In genomic region chr22:50641696-50642607, GRCh38 we compare ENCODE assay signal across 1 cellular context.
TF ChIP-seq lines count a peak whose summit lies in the region.

No MANE protein-coding gene starts in this region.

TF ChIP-seq in HepG2, 621 proteins besides CTCF, POLR2A, EP300 and RAD21 (continued from another document and continues in another):
- no peak for TF ChIP-seq STAT6 (CRISPR knock-in tag; IDR thresholded peaks at IDR 0.05; ENCODE audit: borderline replicate concordance)
- no peak for TF ChIP-seq CBX1 (IDR thresholded peaks at IDR 0.05; ENCODE audit: low read depth)
- TF ChIP-seq ZNF781 (CRISPR knock-in tag; IDR thresholded peaks at IDR 0.05; ENCODE audit: borderline replicate concordance, not compliant biosample characterization): no peak
- TF ChIP-seq ZNF318 (CRISPR knock-in tag; IDR thresholded peaks at IDR 0.05): no peak
- peak; percentile 75; the same call in 1 of the 2 replicates for TF ChIP-seq E2F2 (CRISPR knock-in tag; IDR thresholded peaks at IDR 0.05; ENCODE audit: borderline replicate concordance)
- TF ChIP-seq ATF3 (CRISPR knock-in tag; IDR thresholded peaks at IDR 0.05): no peak
- TF ChIP-seq PBX3 (CRISPR knock-in tag; IDR thresholded peaks at IDR 0.05; ENCODE audit: borderline replicate concordance): no peak
- TF ChIP-seq ZNF879 (CRISPR knock-in tag; IDR thresholded peaks at IDR 0.05): peak; percentile 40; the same call in 1 of the 2 replicates
- peak; percentile 62; the same call in 1 of the 2 replicates for TF ChIP-seq ZNF563 (CRISPR knock-in tag; IDR thresholded peaks at IDR 0.05)
- TF ChIP-seq ZBTB7B (CRISPR knock-in tag; IDR thresholded peaks at IDR 0.05): peak; percentile 68; the same call in 1 of the 2 replicates
- peak; percentile 74 for TF ChIP-seq GATAD2A (CRISPR knock-in tag; IDR thresholded peaks at IDR 0.05)
- TF ChIP-seq HOXA3 (CRISPR knock-in tag; IDR thresholded peaks at IDR 0.05): peak; percentile 89
- TF ChIP-seq THAP11 (CRISPR knock-in tag; IDR thresholded peaks at IDR 0.05): peak; percentile 60
- no peak for TF ChIP-seq NFE2L1 (CRISPR knock-in tag; IDR thresholded peaks at IDR 0.05; ENCODE audit: borderline replicate concordance)
- TF ChIP-seq ASH2L (IDR thresholded peaks at IDR 0.05; ENCODE audit: insufficient read length, low read depth, low read length): peak; percentile 85
- TF ChIP-seq KLF16 (CRISPR knock-in tag; IDR thresholded peaks at IDR 0.05): no peak; a peak in 1 of 4 replicates
- no peak for TF ChIP-seq SETDB1 (CRISPR knock-in tag; IDR thresholded peaks at IDR 0.05; ENCODE audit: borderline replicate concordance)
- peak; percentile 25; the same call in 1 of the 2 replicates for TF ChIP-seq ARID3A (IDR thresholded peaks at IDR 0.05; ENCODE audit: low read depth, low read length)
- TF ChIP-seq ZBTB26 (CRISPR knock-in tag; IDR thresholded peaks at IDR 0.05; ENCODE audit: borderline replicate concordance): no peak
- TF ChIP-seq MTF2 (CRISPR knock-in tag; IDR thresholded peaks at IDR 0.05; ENCODE audit: borderline replicate concordance): no peak
- 0 out of 2 replicates have a peak, but pooled peaks have one; percentile 15 for TF ChIP-seq NR0B2 (CRISPR knock-in tag; IDR thresholded peaks at IDR 0.05)
- peak; percentile 51; the same call in 1 of the 2 replicates for TF ChIP-seq NCOR1 (IDR thresholded peaks at IDR 0.05; ENCODE audit: borderline replicate concordance, low read length)
- no peak; the same call in 1 of the 2 replicates for TF ChIP-seq XBP1 (CRISPR knock-in tag; IDR thresholded peaks at IDR 0.05)
- peak; percentile 81 for TF ChIP-seq ZFX (CRISPR knock-in tag; IDR thresholded peaks at IDR 0.05; ENCODE audit: low read depth)
- TF ChIP-seq KLF15 (CRISPR knock-in tag; IDR thresholded peaks at IDR 0.05; ENCODE audit: borderline replicate concordance): no peak
- TF ChIP-seq TEAD3 (CRISPR knock-in tag; optimal IDR thresholded peaks at IDR 0.05; ENCODE audit: borderline replicate concordance): peak; percentile 7
- no peak for TF ChIP-seq RFX3 (CRISPR knock-in tag; IDR thresholded peaks at IDR 0.05)
- TF ChIP-seq FUBP1 (CRISPR knock-in tag; IDR thresholded peaks at IDR 0.05; ENCODE audit: borderline replicate concordance): no peak
- TF ChIP-seq ZNF580 (CRISPR knock-in tag; IDR thresholded peaks at IDR 0.05; ENCODE audit: borderline replicate concordance, low read depth): peak; percentile 10; the same call in 1 of the 2 replicates
- no peak for TF ChIP-seq CERS6 (CRISPR knock-in tag; IDR thresholded peaks at IDR 0.05)
- TF ChIP-seq ZNF775 (CRISPR knock-in tag; IDR thresholded peaks at IDR 0.05; ENCODE audit: borderline replicate concordance): no peak
- no peak for TF ChIP-seq TMF1 (CRISPR knock-in tag; IDR thresholded peaks at IDR 0.05; ENCODE audit: low read depth)
- peak; percentile 97 for TF ChIP-seq HDAC1 (CRISPR knock-in tag; IDR thresholded peaks at IDR 0.05)
- no peak for TF ChIP-seq ZNF607 (CRISPR knock-in tag; IDR thresholded peaks at IDR 0.05; ENCODE audit: borderline replicate concordance)
- TF ChIP-seq DNMT1 (CRISPR knock-in tag; IDR thresholded peaks at IDR 0.05): no peak
- TF ChIP-seq ZNF350 (CRISPR knock-in tag; IDR thresholded peaks at IDR 0.05; ENCODE audit: borderline replicate concordance, low read depth): peak; percentile 84; the same call in 1 of the 2 replicates
- peak; percentile 95 for TF ChIP-seq RXRA (CRISPR knock-in tag; IDR thresholded peaks at IDR 0.05)
